1 cellular context compared by ENCODE assay signal in the genomic region with DNA sequence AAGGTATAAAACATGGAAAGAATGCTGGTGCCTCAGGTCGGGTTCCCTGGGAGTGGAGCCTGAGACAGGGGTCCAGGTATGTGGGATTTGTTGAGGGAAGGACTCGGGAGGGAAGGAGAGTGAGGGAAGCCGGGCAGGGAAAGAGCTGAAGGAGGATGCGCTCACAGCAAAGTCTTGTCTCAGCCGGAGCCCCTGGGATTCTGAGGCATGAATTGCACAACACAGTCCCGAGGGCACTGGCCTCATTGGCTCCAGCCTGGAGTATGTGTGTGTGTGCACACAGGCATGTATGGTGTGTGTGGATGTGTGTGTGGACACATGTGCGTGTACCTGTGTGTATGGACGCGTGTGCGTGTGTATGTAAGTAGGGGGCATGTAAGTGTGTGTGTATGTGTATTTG.
TF ChIP-seq lines count a peak whose summit lies in the region.

No MANE protein-coding gene starts in this region.

TF ChIP-seq in IMR-90, 13 proteins besides CTCF, POLR2A, EP300 and RAD21:
- no peak for TF ChIP-seq USF2 (IDR thresholded peaks at IDR 0.05; ENCODE audit: low read depth, low read length)
- no peak for TF ChIP-seq RFX5 (IDR thresholded peaks at IDR 0.05; ENCODE audit: low read depth, low read length)
